In the genomic region with DNA sequence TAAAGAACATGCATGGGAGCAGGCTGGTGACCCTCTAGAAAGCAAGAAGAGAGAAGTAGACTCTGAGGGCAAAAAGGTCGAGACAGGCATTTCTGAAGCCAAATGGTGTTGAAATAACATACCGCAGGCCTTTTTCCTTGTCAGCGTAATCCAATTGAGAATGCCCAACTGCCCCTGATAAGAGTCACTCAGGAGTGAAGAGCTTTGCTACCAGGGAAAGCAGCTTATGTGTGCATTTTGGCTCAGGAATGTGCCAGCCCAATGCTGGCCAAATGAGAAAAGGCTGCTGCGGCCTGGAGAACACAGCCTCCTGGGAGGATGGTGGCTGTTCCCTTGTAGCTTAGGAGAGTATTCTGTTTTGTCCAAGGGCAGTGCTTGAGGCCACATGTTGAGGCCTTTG, we compare ENCODE assay signal across 20 cellular contexts.
A peak's percentile ranks its signal among the peaks of the same experiment; 100 is the strongest.
DNase-seq lines count a peak whose midpoint lies in the region; ATAC-seq, FAIRE-seq and TF ChIP-seq lines count a peak whose summit lies in the region.
"Had no signal": no experiment of that assay in that cellular context is flagged by ENCODE, and none has a peak within 500 bp of the region (broad histone marks: within the 10 kb centered on the region; RNA-seq: fewer than 3 reads in every experiment).

No MANE protein-coding gene starts in this region.

- H4K8ac ChIP-seq in trophoblast cell (ENCODE audit: low read depth, low read length): no peak overlapping the region

- DNase-seq in G401 (ENCODE audit: low spot score): peak; percentile 86
- no peak for DNase-seq in bronchial epithelial cell (ENCODE audit: low read depth)
- peak in 2 of 3 donors; percentile 60 to 76 for DNase-seq in right cardiac atrium
- DNase-seq in trophoblast cell: peak; percentile 84 to 92
- DNase-seq in sigmoid colon: no peak
- no peak for DNase-seq in brain microvascular endothelial cell
- DNase-seq in NCI-H510A treated with DMSO at 0.1 percent for 48 hours (lab: John Stamatoyannopoulos, UW): no peak
- no peak for DNase-seq in GM23248
- DNase-seq: activated CD8-positive, alpha-beta memory T cell treated with anti-CD3 and anti-CD28 coated beads, Interleukin-2, amount 10 ng/mL, durations not matched to agents 7 days and 5 days; AML-193; DMS53; NCI-H1436 treated with DMSO at 0.1 percent for 48 hours; ovary; SJCRH30; stimulated activated CD4-positive, alpha-beta T cell treated with anti-CD3 and anti-CD28 coated beads, Interleukin-2, amount 100 ng/mL, for 24 hours had no signal

- in situ Hi-C loops in G401 (cut with HindIII; ENCODE audit: low sequenced_read_pairs) (no loop called here), brain microvascular endothelial cell (cut with HindIII; ENCODE audit: low pct_ligation_motif_present, low sequenced_read_pairs) (no loop called here), GM23248 (cut with MboI) (no loop called here)

- H2BK12ac ChIP-seq in trophoblast cell (ENCODE audit: low read length): no peak overlapping the region

- peak overlapping the region; percentile 70 for H3K27ac ChIP-seq in right cardiac atrium (ENCODE audit: low read length)
- H3K27ac ChIP-seq in trophoblast cell (ENCODE audit: low read depth, low read length): no peak overlapping the region
- no peak overlapping the region for H3K27ac ChIP-seq in sigmoid colon
- H3K27ac ChIP-seq in brain microvascular endothelial cell: no peak overlapping the region
- no peak overlapping the region for H3K27ac ChIP-seq in GM23248
- H3K27ac ChIP-seq: KMS-11, ovary, SJCRH30, vagina had no signal

- H3K23ac ChIP-seq in trophoblast cell (ENCODE audit: low read length): no peak overlapping the region

- H3K27me3 ChIP-seq in bronchial epithelial cell (ENCODE audit: control insufficient read depth, insufficient read depth, low read length): no peaks in the 10 kb centered on the region
- H3K27me3 ChIP-seq in right cardiac atrium (ENCODE audit: control insufficient read depth, insufficient read depth): no peaks in the 10 kb centered on the region
- H3K27me3 ChIP-seq in trophoblast cell (ENCODE audit: insufficient read depth, low read length): no peaks in the 10 kb centered on the region
- H3K27me3 ChIP-seq in sigmoid colon: no peaks in the 10 kb centered on the region
- no peaks in the 10 kb centered on the region for H3K27me3 ChIP-seq in brain microvascular endothelial cell (replicated peaks)
- no peaks in the 10 kb centered on the region for H3K27me3 ChIP-seq in GM23248 (replicated peaks; ENCODE audit: insufficient read depth)
- H3K27me3 ChIP-seq: ovary, SJCRH30, vagina had no signal

- no peak overlapping the region for H3K14ac ChIP-seq in trophoblast cell (ENCODE audit: low read length)

- H3K4me3 ChIP-seq in bronchial epithelial cell (ENCODE audit: low read depth, low read length) (no peak overlapping the region), right cardiac atrium (ENCODE audit: low read length) (no peak overlapping the region), trophoblast cell (ENCODE audit: low read depth, low read length) (no peak overlapping the region), sigmoid colon (no peak overlapping the region), brain microvascular endothelial cell (ENCODE audit: low read depth, low read length) (no peak overlapping the region), GM23248 (no peak overlapping the region)
- H3K4me3 ChIP-seq: ovary, SJCRH30, vagina had no signal

- no peaks in the 10 kb centered on the region for H3K9me2 ChIP-seq in GM23248 (ENCODE audit: insufficient read depth)

- ATAC-seq in right cardiac atrium: peak; percentile 71 to 87
- ATAC-seq: activated CD8-positive, alpha-beta memory T cell treated with anti-CD3 and anti-CD28 coated beads, Interleukin-2, amount 10 ng/mL, durations not matched to agents 7 days and 5 days; left lobe of liver had no signal

- H3K4me2 ChIP-seq in trophoblast cell (ENCODE audit: low read length) (no peak overlapping the region), GM23248 (ENCODE audit: unreplicated experiment) (no peak overlapping the region)
- H3K4me2 ChIP-seq: KMS-11 had no signal

- H3K18ac ChIP-seq in trophoblast cell (ENCODE audit: low read length): no peak overlapping the region

- WGBS in right cardiac atrium: 38% methylated on average over 4 of the region's 4 CpGs
- no CpG with 5 or more reads among the region's 4 CpGs for WGBS in trophoblast cell (ENCODE audit: extremely low coverage, insufficient coverage, insufficient read length)
- 84 to 95% methylated on average over 4 of the region's 4 CpGs for WGBS in sigmoid colon, 2 donors
- WGBS in GM23248 (ENCODE audit: low coverage in 1 of 2, low lambda C conversion rate in 2 of 2, missing lambda C conversion rate in 2 of 2), 2 experiments: 64 to 65% methylated on average over 4 of the region's 4 CpGs

- no peak overlapping the region for H2AK5ac ChIP-seq in trophoblast cell (ENCODE audit: low read length)

- no peak overlapping the region for H2BK5ac ChIP-seq in trophoblast cell (ENCODE audit: low read depth, low read length, poor library complexity)

- H3K4me1 ChIP-seq in right cardiac atrium (ENCODE audit: control insufficient read depth, insufficient read depth, low read length) (peaks cover 6% of the 10 kb centered on the region), trophoblast cell (ENCODE audit: control insufficient read depth in 1 of 2, insufficient read depth in 2 of 2, low read length in 2 of 2) (peaks cover 4 to 9% of the 10 kb centered on the region in 2 experiments), sigmoid colon (peaks cover 0 to 7% (median under 1%) of the 10 kb centered on the region in 4 donors), GM23248 (ENCODE audit: insufficient read depth) (peaks cover 9% of the 10 kb centered on the region; the same call in 1 of the 2 replicates)

- peak; percentile 73 for FAIRE-seq in bronchial epithelial cell (lab: Jason Lieb, UNC)
- FAIRE-seq: frontal cortex, GM12891 had no signal

- H3K9me3 ChIP-seq in right cardiac atrium (ENCODE audit: control insufficient read depth, low read length) (no peaks in the 10 kb centered on the region), trophoblast cell (ENCODE audit: insufficient read depth, low read depth, low read length) (no peaks in the 10 kb centered on the region), sigmoid colon (no peaks in the 10 kb centered on the region), GM23248 (ENCODE audit: low read depth) (no peaks in the 10 kb centered on the region)
- H3K9me3 ChIP-seq: ovary, SJCRH30, vagina had no signal

- H3K4ac ChIP-seq in trophoblast cell (ENCODE audit: low read depth, low read length): no peak overlapping the region

- intact Hi-C loops in right cardiac atrium (cut with DNase I): no loop called here
- intact Hi-C loops in sigmoid colon (cut with DNase I): no loop called here

- no peak for TF ChIP-seq POLR2A in sigmoid colon (IDR thresholded peaks at IDR 0.05)

- H2AFZ ChIP-seq in trophoblast cell (ENCODE audit: insufficient read depth, low read length, poor library complexity) (no peak overlapping the region), GM23248 (no peak overlapping the region)

- H3K79me2 ChIP-seq in trophoblast cell (ENCODE audit: control insufficient read depth, insufficient read depth, low read length, poor library complexity) (no peaks in the 10 kb centered on the region), GM23248 (ENCODE audit: insufficient read depth) (peaks cover 100% of the 10 kb centered on the region)

- H3K9ac ChIP-seq in trophoblast cell (ENCODE audit: low read length) (no peak overlapping the region), GM23248 (no peak overlapping the region)
- H3K9ac ChIP-seq: KMS-11 had no signal

- no peak overlapping the region for H2BK120ac ChIP-seq in trophoblast cell (ENCODE audit: insufficient read depth, low read length, poor library complexity)

- H3F3A ChIP-seq in GM23248 (ENCODE audit: insufficient read depth): no peaks in the 10 kb centered on the region

- no peaks in the 10 kb centered on the region for H3K79me1 ChIP-seq in trophoblast cell (ENCODE audit: low read length)

- no peak overlapping the region for H4K12ac ChIP-seq in trophoblast cell (ENCODE audit: low read depth, low read length)

- no peak overlapping the region for H4K91ac ChIP-seq in trophoblast cell (ENCODE audit: low read depth, low read length)

- no peak for TF ChIP-seq EP300 in sigmoid colon (IDR thresholded peaks at IDR 0.05)

- H3K36me3 ChIP-seq in bronchial epithelial cell (ENCODE audit: control insufficient read depth, insufficient read depth, low read length) (peaks cover 1% of the 10 kb centered on the region), trophoblast cell (ENCODE audit: control insufficient read depth in 1 of 2, insufficient read depth in 2 of 2, low read length in 2 of 2) (no peaks in the 10 kb centered on the region), sigmoid colon (peaks cover 0 to 9% (median 1%) of the 10 kb centered on the region in 4 donors), brain microvascular endothelial cell (replicated peaks) (no peaks in the 10 kb centered on the region), GM23248 (ENCODE audit: low read depth) (no peaks in the 10 kb centered on the region)
- H3K36me3 ChIP-seq: ovary, vagina had no signal

- TF ChIP-seq CTCF in bronchial epithelial cell (IDR thresholded peaks at IDR 0.05; ENCODE audit: insufficient read depth, low read length, severe bottlenecking): no peak
- TF ChIP-seq CTCF in sigmoid colon (IDR thresholded peaks at IDR 0.05): no peak
- TF ChIP-seq CTCF in brain microvascular endothelial cell (IDR thresholded peaks at IDR 0.05; ENCODE audit: low read depth, low read length, missing control alignments): no peak

- H4K20me1 ChIP-seq in GM23248 (ENCODE audit: insufficient read depth): no peaks in the 10 kb centered on the region; the same call in 1 of the 2 replicates

Comparison
In these comparisons a context has a peak if more than half of its experiments do, and no peak if none do; other contexts are left out.
1. DNase-seq: peak in G401 (single experiment), right cardiac atrium (2 of 3) and trophoblast cell (2 of 2); none in bronchial epithelial cell (single experiment), sigmoid colon (single experiment), brain microvascular endothelial cell (single experiment), NCI-H510A treated with DMSO at 0.1 percent for 48 hours (single experiment) and GM23248 (single experiment).